ENCODE assay signal across 17 cellular contexts in genomic region chr12:42679402-42679801, GRCh38.
DNase-seq lines count a peak whose midpoint lies in the region; ATAC-seq, FAIRE-seq and TF ChIP-seq lines count a peak whose summit lies in the region.
"Had no signal": no experiment of that assay in that cellular context is flagged by ENCODE, and none has a peak within 500 bp of the region (broad histone marks: within the 10 kb centered on the region; RNA-seq: fewer than 3 reads in every experiment).

No MANE protein-coding gene starts in this region.

- peak overlapping the region; percentile 50; the same call in 1 of the 3 replicates for H2BK15ac ChIP-seq in IMR-90 (ENCODE audit: low read depth, low read length)

- peaks cover 2% of the 10 kb centered on the region; the same call in 1 of the 2 replicates for H3K4me1 ChIP-seq in IMR-90 (ENCODE audit: control insufficient read depth, insufficient read depth, low read length)
- H3K4me1 ChIP-seq in trophoblast cell (ENCODE audit: control insufficient read depth in 1 of 2, insufficient read depth in 2 of 2, low read length in 2 of 2), result no peaks in the 10 kb centered on the region
- H3K4me1 ChIP-seq: transverse colon had no signal

- H2BK20ac ChIP-seq in IMR-90 (ENCODE audit: low read depth, low read length), result peak overlapping the region; percentile 54; the same call in 1 of the 2 replicates

- H2AK5ac ChIP-seq in IMR-90 (ENCODE audit: low read depth, low read length), result no peak overlapping the region
- H2AK5ac ChIP-seq in trophoblast cell (ENCODE audit: low read length), result no peak overlapping the region

- H3K14ac ChIP-seq in IMR-90 (replicated peaks; ENCODE audit: low read depth, low read length), result peak overlapping the region; percentile 24
- H3K14ac ChIP-seq in trophoblast cell (ENCODE audit: low read length), result no peak overlapping the region

- ATAC-seq in IMR-90 (ENCODE audit: low read depth), result peak; percentile 27; the same call in 1 of the 2 replicates
- ATAC-seq: stimulated activated naive CD8-positive, alpha-beta T cell treated with anti-CD3 and anti-CD28 coated beads, Interleukin-15, Interleukin-2, amounts not matched to agents 100 U/mL and 50 U/mL, for 24 hours had no signal

- peak overlapping the region; percentile 45; the same call in 1 of the 2 replicates for H3K4ac ChIP-seq in IMR-90 (ENCODE audit: low read depth, low read length)
- H3K4ac ChIP-seq in trophoblast cell (ENCODE audit: low read depth, low read length), result no peak overlapping the region

- H4K5ac ChIP-seq in IMR-90 (ENCODE audit: low read depth, low read length), result no peak overlapping the region; the same call in 1 of the 2 replicates

- H2BK120ac ChIP-seq in IMR-90 (ENCODE audit: low read depth, low read length) (peak overlapping the region; percentile 44; the same call in 1 of the 2 replicates), trophoblast cell (ENCODE audit: insufficient read depth, low read length, poor library complexity) (no peak overlapping the region)

- H3K79me2 ChIP-seq in trophoblast cell (ENCODE audit: control insufficient read depth, insufficient read depth, low read length, poor library complexity), result no peaks in the 10 kb centered on the region

- H3K56ac ChIP-seq in IMR-90 (ENCODE audit: extremely low read depth, insufficient read depth, low read length), result no peak overlapping the region

- BruUV-seq in IMR-90 (replicated peaks; lab: Mats Ljungman, UMichigan), result no TSS peak

- H3K9me3 ChIP-seq in IMR-90 (ENCODE audit: control insufficient read depth, insufficient read depth, low read length), result no peaks in the 10 kb centered on the region
- H3K9me3 ChIP-seq in trophoblast cell (ENCODE audit: insufficient read depth, low read depth, low read length), result no peaks in the 10 kb centered on the region
- H3K9me3 ChIP-seq: transverse colon had no signal

- H3K27me3 ChIP-seq in IMR-90 (ENCODE audit: control insufficient read depth, insufficient read depth, low read length), result no peaks in the 10 kb centered on the region; the same call in 1 of the 2 replicates
- no peaks in the 10 kb centered on the region for H3K27me3 ChIP-seq in bronchial epithelial cell (ENCODE audit: control insufficient read depth, insufficient read depth, low read length)
- no peaks in the 10 kb centered on the region for H3K27me3 ChIP-seq in trophoblast cell (ENCODE audit: insufficient read depth, low read length)
- H3K27me3 ChIP-seq: transverse colon had no signal

- H3K9me1 ChIP-seq in IMR-90 (ENCODE audit: insufficient read depth, low read length), result peaks cover 13% of the 10 kb centered on the region; the same call in 1 of the 2 replicates

- H2AFZ ChIP-seq in IMR-90 (replicated peaks; ENCODE audit: low read length, poor library complexity) (no peak overlapping the region), trophoblast cell (ENCODE audit: insufficient read depth, low read length, poor library complexity) (no peak overlapping the region)

- no peak overlapping the region for H2AK9ac ChIP-seq in IMR-90 (replicated peaks; ENCODE audit: low read depth, low read length, poor library complexity)

- in situ Hi-C loops in IMR-90 (cut with MboI; ENCODE audit: low sequenced_read_pairs), result no loop called here

- CTCF ChIA-PET in AG04449 (lab: Yijun Ruan, JAX) (no interaction called here), IMR-90 (lab: Yijun Ruan, JAX) (no interaction called here)

- POLR2A ChIA-PET in AG04449 (lab: Yijun Ruan, JAX), result no interaction called here
- POLR2A ChIA-PET in IMR-90 (lab: Charles Lee; ENCODE audit: unreplicated experiment), result no interaction called here

- dilution Hi-C loops in IMR-90 (cut with HindIII; ENCODE audit: low sequenced_read_pairs, unreplicated experiment), result no loop called here

- H3K18ac ChIP-seq in IMR-90 (ENCODE audit: low read depth, low read length) (peak overlapping the region; percentile 3; the same call in 1 of the 2 replicates), trophoblast cell (ENCODE audit: low read length) (no peak overlapping the region)

- H4K8ac ChIP-seq in IMR-90 (ENCODE audit: low read depth in 2 of 2, low read length in 2 of 2), result peak overlapping the region in 1 of 2 experiments; percentile 37; a peak in 1 of 4 replicates
- no peak overlapping the region for H4K8ac ChIP-seq in trophoblast cell (ENCODE audit: low read depth, low read length)

- no peak for TF ChIP-seq RAD21 in IMR-90 (IDR thresholded peaks at IDR 0.05; ENCODE audit: low read length)

- no peak for FAIRE-seq in bronchial epithelial cell (lab: Jason Lieb, UNC)

- DNase-seq in AG04449 (ENCODE audit: low read depth, low spot score) (peak; percentile 24), IMR-90 (peak; percentile 75), bronchial epithelial cell (ENCODE audit: low read depth) (peak; percentile 27), myocyte (ENCODE audit: low read depth) (peak; percentile 55), pons (ENCODE audit: low spot score) (no peak), trophoblast cell (no peak), NCI-H1694 (lab: John Stamatoyannopoulos, UW) (no peak)
- DNase-seq in stimulated activated CD4-positive, alpha-beta T cell treated with anti-CD3 and anti-CD28 coated beads, Interleukin-4, amount 100 ng/mL, for 1 hour, result no peak
- DNase-seq: activated CD4-positive, alpha-beta T cell treated with anti-CD3 and anti-CD28 coated beads for 1 hour; CD4-positive, alpha-beta memory T cell; hippocampal formation; kidney glomerular epithelial cell; NCI-H1048; NCI-H69; stimulated activated naive CD8-positive, alpha-beta T cell treated with anti-CD3 and anti-CD28 coated beads, Interleukin-15, Interleukin-2, amounts not matched to agents 100 U/mL and 50 U/mL, for 24 hours; transverse colon had no signal

- no peak overlapping the region for H4K12ac ChIP-seq in trophoblast cell (ENCODE audit: low read depth, low read length)

- TF ChIP-seq POLR2A in IMR-90 (IDR thresholded peaks at IDR 0.05; ENCODE audit: low read depth, low read length), result no peak

- no peak overlapping the region for H2BK5ac ChIP-seq in IMR-90 (ENCODE audit: low read depth, low read length, poor library complexity, severe bottlenecking)
- H2BK5ac ChIP-seq in trophoblast cell (ENCODE audit: low read depth, low read length, poor library complexity), result no peak overlapping the region

- intact Hi-C loops in IMR-90 (cut with micrococcal nuclease), result no loop called here

- no peak overlapping the region for H3K9ac ChIP-seq in IMR-90 (ENCODE audit: low read depth, low read length)
- no peak overlapping the region for H3K9ac ChIP-seq in trophoblast cell (ENCODE audit: low read length)

- H2BK12ac ChIP-seq in trophoblast cell (ENCODE audit: low read length), result no peak overlapping the region

- H3K79me1 ChIP-seq in IMR-90 (ENCODE audit: low read depth in 1 of 2, low read length in 2 of 2) (no peaks in the 10 kb centered on the region), trophoblast cell (ENCODE audit: low read length) (no peaks in the 10 kb centered on the region)

- H3K4me3 ChIP-seq in AG04449 (ENCODE audit: low read depth, low read length) (no peak overlapping the region), IMR-90 (ENCODE audit: insufficient read depth, low read depth, low read length) (no peak overlapping the region), bronchial epithelial cell (ENCODE audit: low read depth, low read length) (no peak overlapping the region), trophoblast cell (ENCODE audit: low read depth, low read length) (no peak overlapping the region)
- H3K4me3 ChIP-seq: SK-N-MC, transverse colon had no signal

- H4K20me1 ChIP-seq in IMR-90 (ENCODE audit: insufficient read depth, low read length), result no peaks in the 10 kb centered on the region

- H4K91ac ChIP-seq in IMR-90 (ENCODE audit: insufficient read depth, low read depth, low read length) (no peak overlapping the region), trophoblast cell (ENCODE audit: low read depth, low read length) (no peak overlapping the region)

- H3K4me2 ChIP-seq in IMR-90 (ENCODE audit: low read depth, low read length) (no peak overlapping the region; the same call in 1 of the 2 replicates), trophoblast cell (ENCODE audit: low read length) (no peak overlapping the region)

- no peak overlapping the region for H3K23ac ChIP-seq in IMR-90 (ENCODE audit: low read depth, low read length)
- no peak overlapping the region for H3K23ac ChIP-seq in trophoblast cell (ENCODE audit: low read length)

- TF ChIP-seq CTCF in AG04449 (IDR thresholded peaks at IDR 0.05; ENCODE audit: insufficient read depth, low read length, missing control alignments) (no peak), IMR-90 (conservative IDR thresholded peaks at IDR 0.05; ENCODE audit: low read depth, low read length) (no peak), bronchial epithelial cell (IDR thresholded peaks at IDR 0.05; ENCODE audit: insufficient read depth, low read length, severe bottlenecking) (no peak)

- H3K36me3 ChIP-seq in IMR-90 (ENCODE audit: control insufficient read depth, insufficient read depth, low read length), result no peaks in the 10 kb centered on the region
- H3K36me3 ChIP-seq in bronchial epithelial cell (ENCODE audit: control insufficient read depth, insufficient read depth, low read length), result no peaks in the 10 kb centered on the region
- H3K36me3 ChIP-seq in trophoblast cell (ENCODE audit: control insufficient read depth in 1 of 2, insufficient read depth in 2 of 2, low read length in 2 of 2), result no peaks in the 10 kb centered on the region
- H3K36me3 ChIP-seq: transverse colon had no signal

- H3K27ac ChIP-seq in IMR-90 (ENCODE audit: insufficient read depth, low read length), result no peak overlapping the region
- no peak overlapping the region for H3K27ac ChIP-seq in trophoblast cell (ENCODE audit: low read depth, low read length)
- H3K27ac ChIP-seq: SK-N-MC, transverse colon had no signal

- no CpG with 5 or more reads among the region's 3 CpGs for WGBS in IMR-90 (ENCODE audit: extremely low coverage in 2 of 2, insufficient read length in 1 of 2), 2 experiments
- no CpG with 5 or more reads among the region's 3 CpGs for WGBS in trophoblast cell (ENCODE audit: extremely low coverage, insufficient coverage, insufficient read length)

TF ChIP-seq in IMR-90, 13 proteins besides CTCF, POLR2A, EP300 and RAD21 (continues in another document):
- TF ChIP-seq SMC3 (IDR thresholded peaks at IDR 0.05; ENCODE audit: low read depth, low read length) (no peak), BHLHE40 (IDR thresholded peaks at IDR 0.05; ENCODE audit: low read depth, low read length) (no peak), USF2 (IDR thresholded peaks at IDR 0.05; ENCODE audit: low read depth, low read length) (no peak), RCOR1 (IDR thresholded peaks at IDR 0.05; ENCODE audit: insufficient replicate concordance, low read length) (no peak), MAFK (IDR thresholded peaks at IDR 0.05; ENCODE audit: low read depth, low read length) (no peak), MAZ (IDR thresholded peaks at IDR 0.05; ENCODE audit: borderline replicate concordance, low read depth, low read length) (no peak)

Comparison
In these comparisons a context has a peak if more than half of its experiments do, and no peak if none do; other contexts are left out.
1. DNase-seq: peak in AG04449 (single experiment), IMR-90 (single experiment), bronchial epithelial cell (single experiment) and myocyte (single experiment); none in pons (single experiment), trophoblast cell (0 of 2), NCI-H1694 (single experiment) and stimulated activated CD4-positive, alpha-beta T cell treated with anti-CD3 and anti-CD28 coated beads, Interleukin-4, amount 100 ng/mL, for 1 hour (single experiment).